ENCODE assay signal across 31 cellular contexts in the genomic region with DNA sequence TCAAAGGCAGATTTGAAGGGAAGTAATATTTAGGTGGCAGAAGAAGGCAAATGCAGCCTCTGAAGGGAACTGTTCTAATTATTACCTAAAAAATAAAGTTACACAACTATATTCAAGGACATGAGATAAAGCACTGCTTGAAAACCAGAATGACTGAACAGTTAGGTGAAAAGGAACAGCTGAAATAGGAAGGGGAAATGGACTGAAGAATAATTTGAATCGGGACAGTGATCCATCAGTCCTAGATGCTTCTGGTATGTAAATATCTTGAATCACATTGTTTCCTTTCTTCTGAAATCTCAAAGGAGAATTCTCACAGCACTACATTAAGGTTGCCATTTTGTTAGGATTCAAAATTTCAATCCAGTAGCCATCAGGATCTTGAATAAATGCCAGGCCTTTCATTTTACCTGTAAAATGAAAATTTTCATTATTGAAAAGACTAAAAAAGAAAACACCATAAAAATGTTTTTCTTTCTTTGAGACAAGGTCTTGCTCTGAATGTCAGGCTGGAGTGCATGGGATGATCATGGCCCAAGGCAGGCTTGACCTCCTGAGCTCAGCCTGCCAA. TPM values are rescaled to one million over a fixed set of nuclear protein-coding genes. Genes with fewer than 3 reads are reported as not detected.
DNase-seq lines count a peak whose midpoint lies in the region; ATAC-seq, FAIRE-seq and TF ChIP-seq lines count a peak whose summit lies in the region.
"Had no signal": no experiment of that assay in that cellular context is flagged by ENCODE, and none has a peak within 500 bp of the region (broad histone marks: within the 10 kb centered on the region; RNA-seq: fewer than 3 reads in every experiment).

No MANE protein-coding gene starts in this region.

- no peak for TF ChIP-seq CTCF in OCI-LY3 (IDR thresholded peaks at IDR 0.05; ENCODE audit: low read depth, low read length)
- TF ChIP-seq CTCF in HepG2 (CRISPR knock-in tag; IDR thresholded peaks at IDR 0.05) = no peak
- no peak for TF ChIP-seq CTCF in tibial nerve (IDR thresholded peaks at IDR 0.05)
- TF ChIP-seq CTCF in breast epithelium (IDR thresholded peaks at IDR 0.05) = no peak

- H3K27me3 Mint-ChIP-seq in activated naive CD4-positive, alpha-beta T cell treated with anti-CD3 and anti-CD28 coated beads, Interleukin-2, amount 50 U/mL, for 24 hours = no peaks in the 10 kb centered on the region

- POLR2A ChIA-PET in HepG2 (lab: Yijun Ruan, JAX) = no interaction called here

- H3K4me1 Mint-ChIP-seq in activated naive CD4-positive, alpha-beta T cell treated with anti-CD3 and anti-CD28 coated beads, Interleukin-2, amount 50 U/mL, for 24 hours = peaks cover 43% of the 10 kb centered on the region

- no TSS peak for BruUV-seq in HepG2 (replicated peaks; lab: Mats Ljungman, UMichigan)

- no peak for DNase-seq in activated naive CD4-positive, alpha-beta T cell treated with anti-CD3 and anti-CD28 coated beads, Interleukin-2, amount 50 U/mL, for 72 hours (ENCODE audit: low spot score in 2 of 2)
- DNase-seq in HepG2 (ENCODE audit: low spot score) (no peak), tibial nerve (ENCODE audit: low spot score in 2 of 2) (no peak), breast epithelium (ENCODE audit: low spot score in 2 of 2) (no peak), substantia nigra (lab: John Stamatoyannopoulos, UW) (no peak), iPS-NIHi11 (ENCODE audit: low spot score) (no peak)
- DNase-seq: activated CD4-positive, alpha-beta T cell treated with anti-CD3 and anti-CD28 coated beads, Interleukin-2, amount 50 U/mL, for 48 hours; activated T-cell treated with anti-CD3 and anti-CD28 coated beads, Interleukin-2, amount 50 U/mL, for 48 hours; adrenal gland; C1 segment of cervical spinal cord; hippocampal formation; mammary epithelial cell; NCI-H1105; NCI-H2029 treated with DMSO at 0.1 percent for 48 hours; NK-92 treated with Interleukin-12 subunit alpha and Interleukin-12 subunit beta, amount 100 ng/mL, for 24 hours; ovary; stimulated activated CD8-positive, alpha-beta memory T cell treated with anti-CD3 and anti-CD28 coated beads, Interleukin-4, amount 100 ng/mL, for 48 hours; testis had no signal

- H3K4me2 ChIP-seq in OCI-LY3 (ENCODE audit: low read length) = peak overlapping the region; percentile 42
- H3K4me2 ChIP-seq in HepG2 (ENCODE audit: low read depth, low read length) = no peak overlapping the region

- no peak overlapping the region for H3K9ac ChIP-seq in OCI-LY3 (ENCODE audit: low read length)
- no peak overlapping the region for H3K9ac ChIP-seq in HepG2 (ENCODE audit: insufficient read depth, low read depth, low read length)

- H3K4me3 Mint-ChIP-seq in activated naive CD4-positive, alpha-beta T cell treated with anti-CD3 and anti-CD28 coated beads, Interleukin-2, amount 50 U/mL, for 24 hours = peak overlapping the region; percentile 4

- peak overlapping the region; percentile 88 for H3K27ac Mint-ChIP-seq in activated naive CD4-positive, alpha-beta T cell treated with anti-CD3 and anti-CD28 coated beads, Interleukin-2, amount 50 U/mL, for 24 hours
- peak overlapping the region in 1 of 2 donors; percentile 44 for H3K27ac Mint-ChIP-seq in activated naive CD4-positive, alpha-beta T cell treated with anti-CD3 and anti-CD28 coated beads, Interleukin-2, amount 50 U/mL, for 72 hours

- H3K4me3 ChIP-seq in OCI-LY3 (ENCODE audit: low read length) (no peak overlapping the region), HepG2 (replicated peaks in 1 of 3; ENCODE audit: insufficient read depth in 1 of 3, low read depth in 2 of 3, low read length in 3 of 3) (no peak overlapping the region), tibial nerve (no peak overlapping the region), breast epithelium (no peak overlapping the region)
- H3K4me3 ChIP-seq: adrenal gland, ovary, right atrium auricular region, SJSA1, testis had no signal

- H3K27ac ChIP-seq in OCI-LY3 (ENCODE audit: low read length) (peak overlapping the region; percentile 58), HepG2 (ENCODE audit: extremely low read length, insufficient read depth, low read length) (no peak overlapping the region), tibial nerve (peak overlapping the region in 3 of 4 donors; percentile 41 to 57 (median 46)), breast epithelium (no peak overlapping the region), substantia nigra (ENCODE audit: low read depth, low read length, poor library complexity, severe bottlenecking) (no peak overlapping the region)
- H3K27ac ChIP-seq: right atrium auricular region, SJSA1 had no signal

- H4K20me1 ChIP-seq in OCI-LY3 (ENCODE audit: insufficient read depth, low read length) (peaks cover 4% of the 10 kb centered on the region; the same call in 1 of the 2 replicates), HepG2 (ENCODE audit: insufficient read depth, low read length) (no peaks in the 10 kb centered on the region)

- no peak for ATAC-seq in activated naive CD4-positive, alpha-beta T cell treated with anti-CD3 and anti-CD28 coated beads, Interleukin-2, amount 50 U/mL, for 72 hours
- no peak for ATAC-seq in HepG2

- H3K9me3 Mint-ChIP-seq in activated naive CD4-positive, alpha-beta T cell treated with anti-CD3 and anti-CD28 coated beads, Interleukin-2, amount 50 U/mL, for 24 hours = no peaks in the 10 kb centered on the region
- peaks cover 3 to 5% of the 10 kb centered on the region in 2 donors for H3K9me3 Mint-ChIP-seq in activated naive CD4-positive, alpha-beta T cell treated with anti-CD3 and anti-CD28 coated beads, Interleukin-2, amount 50 U/mL, for 72 hours

- H3K9me3 ChIP-seq in OCI-LY3 (ENCODE audit: insufficient read depth, low read length) (no peaks in the 10 kb centered on the region), HepG2 (ENCODE audit: low read length) (no peaks in the 10 kb centered on the region), tibial nerve (no peaks in the 10 kb centered on the region), breast epithelium (no peaks in the 10 kb centered on the region)
- H3K9me3 ChIP-seq: adrenal gland, ovary, right atrium auricular region, SJSA1, testis had no signal

- TF ChIP-seq RAD21 in HepG2 (CRISPR knock-in tag; IDR thresholded peaks at IDR 0.05) = no peak

- no peak for FAIRE-seq in HepG2 (lab: Jason Lieb, UNC)
- FAIRE-seq: bronchial epithelial cell, HTR-8/SVneo, keratinocyte, RCC 7860 had no signal

- CTCF ChIA-PET in HepG2 (lab: Yijun Ruan, JAX; ENCODE audit: low intra/inter-chr PET ratio, low total read pairs) = no interaction called here

- no peak overlapping the region for H2AFZ ChIP-seq in OCI-LY3 (ENCODE audit: low read depth, low read length)
- no peak overlapping the region for H2AFZ ChIP-seq in HepG2 (ENCODE audit: low read length)

- no peaks in the 10 kb centered on the region for H3K79me2 ChIP-seq in OCI-LY3 (ENCODE audit: low read length)
- no peaks in the 10 kb centered on the region for H3K79me2 ChIP-seq in HepG2 (ENCODE audit: insufficient read depth, low read length)

- in situ Hi-C loops in HepG2 (cut with HindIII; ENCODE audit: extremely low pct_ligation_motif_present, low pct_unique_long_range_greater_than_20kb) = no loop called here

- H3K4me1 ChIP-seq in OCI-LY3 (ENCODE audit: low read length) (peaks cover 39% of the 10 kb centered on the region), HepG2 (ENCODE audit: insufficient read depth, low read length) (no peaks in the 10 kb centered on the region), tibial nerve (peaks cover 0 to 14% (median 0%) of the 10 kb centered on the region in 4 donors), breast epithelium (no peaks in the 10 kb centered on the region)
- H3K4me1 ChIP-seq: right atrium auricular region, SJSA1 had no signal

- H3K27me3 ChIP-seq in OCI-LY3 (ENCODE audit: low read depth, low read length) (no peaks in the 10 kb centered on the region), HepG2 (ENCODE audit: control insufficient read depth in 1 of 2, insufficient read depth in 2 of 2, low read length in 2 of 2) (no peaks in the 10 kb centered on the region), tibial nerve (no peaks in the 10 kb centered on the region), breast epithelium (no peaks in the 10 kb centered on the region)
- H3K27me3 ChIP-seq: adrenal gland, ovary, right atrium auricular region, SJSA1, testis had no signal

- H3K36me3 Mint-ChIP-seq in activated naive CD4-positive, alpha-beta T cell treated with anti-CD3 and anti-CD28 coated beads, Interleukin-2, amount 50 U/mL, for 24 hours = peaks cover 36% of the 10 kb centered on the region
- peaks cover 39 to 63% of the 10 kb centered on the region in 2 donors for H3K36me3 Mint-ChIP-seq in activated naive CD4-positive, alpha-beta T cell treated with anti-CD3 and anti-CD28 coated beads, Interleukin-2, amount 50 U/mL, for 72 hours

- TF ChIP-seq POLR2A in HepG2 (IDR thresholded peaks at IDR 0.05; ENCODE audit: insufficient read depth in 1 of 2, low read depth in 2 of 2, low read length in 2 of 2) (no peak), tibial nerve (IDR thresholded peaks at IDR 0.05) (no peak), breast epithelium (IDR thresholded peaks at IDR 0.05) (no peak)

- TF ChIP-seq EP300 in HepG2 (IDR thresholded peaks at IDR 0.05; ENCODE audit: low read depth in 2 of 2, low read length in 2 of 2) = no peak
- TF ChIP-seq EP300 in HepG2 (CRISPR knock-in tag; IDR thresholded peaks at IDR 0.05; ENCODE audit: borderline replicate concordance) = no peak
- TF ChIP-seq EP300 in tibial nerve (IDR thresholded peaks at IDR 0.05) = no peak

- peaks cover 45% of the 10 kb centered on the region for H3K36me3 ChIP-seq in OCI-LY3 (replicated peaks; ENCODE audit: low read depth, low read length)
- H3K36me3 ChIP-seq in HepG2 (replicated peaks in 1 of 2; ENCODE audit: control insufficient read depth in 1 of 2, insufficient read depth in 2 of 2, low read length in 2 of 2) = peaks cover 12 to 51% of the 10 kb centered on the region in 2 experiments
- H3K36me3 ChIP-seq in tibial nerve = peaks cover 0 to 61% (median 8%) of the 10 kb centered on the region in 3 donors
- peaks cover 4% of the 10 kb centered on the region for H3K36me3 ChIP-seq in breast epithelium
- H3K36me3 ChIP-seq: ovary had no signal

- WGBS in HepG2 (ENCODE audit: low lambda C conversion rate) = 100% methylated on average over 1 of the region's 1 CpG
- WGBS in tibial nerve, 2 donors = 51 to 62% methylated on average over 1 of the region's 1 CpG

- intact Hi-C loops in HepG2 (cut with micrococcal nuclease; ENCODE audit: unreplicated experiment) = no loop called here
- intact Hi-C loops in breast epithelium (cut with DNase I; ENCODE audit: low total_unique reads) = no loop called here

RNA-seq across cellular contexts. Expression of gene GLO1, which starts 25.9 kb away (rescaled TPM):
- total RNA-seq in activated naive CD4-positive, alpha-beta T cell treated with anti-CD3 and anti-CD28 coated beads, Interleukin-2, amount 50 U/mL, for 72 hours = 100 to 1,000 TPM; 121 to 138 TPM
- total RNA-seq in HepG2 (2016; rRNA removed; fragmentation: Illumina TruSeq; extraction: Trizol) (177 and 282 TPM in 2 replicates), tibial nerve (100 to 1,000 TPM in 2 of 4 donors, 10 to 100 TPM in 2; 69.6 to 118 (median 86.3) TPM), breast epithelium (100 to 1,000 TPM in 1 of 3 donors, 10 to 100 TPM in 2; 59.0 to 113 (median 79.3) TPM)
- total RNA-seq in HepG2 (2016; cell fraction: cytosol; rRNA removed; fragmentation: Illumina TruSeq; extraction: Trizol; ENCODE audit: low read depth) = 25.6 and 26.7 TPM in 2 replicates
- 176 and 303 TPM in 2 replicates for total RNA-seq in HepG2 (2016; cell fraction: insoluble cytoplasmic fraction; rRNA removed; fragmentation: Illumina TruSeq; extraction: Trizol)
- total RNA-seq in HepG2 (2016; cell fraction: membrane; rRNA removed; fragmentation: Illumina TruSeq; extraction: Trizol) = 87.3 and 99.8 TPM in 2 replicates
- 82.3 and 88.7 TPM in 2 replicates for total RNA-seq in HepG2 (2016; cell fraction: nucleus; rRNA removed; fragmentation: Illumina TruSeq; extraction: Trizol)
- polyA plus RNA-seq in HepG2 (2011; rRNA removed) = 55.0 and 77.1 TPM in 2 replicates
- polyA plus RNA-seq in HepG2 (2011; cell fraction: cytosol; rRNA removed) = 36.6 and 63.7 TPM in 2 replicates
- polyA plus RNA-seq in HepG2 (2011; cell fraction: nucleus; rRNA removed) = 8.3 and 11.4 TPM in 2 replicates
- polyA plus RNA-seq in HepG2 (2012) = 99.9 and 146 TPM in 2 replicates
- polyA plus RNA-seq in HepG2 (2016; cell fraction: cytosol; fragmentation: Illumina TruSeq; extraction: Trizol; ENCODE audit: low read depth) = 29.9 and 32.0 TPM in 2 replicates
- polyA plus RNA-seq in HepG2 (2016; cell fraction: insoluble cytoplasmic fraction; fragmentation: Illumina TruSeq; extraction: Trizol; ENCODE audit: low read depth) = 301 and 355 TPM in 2 replicates
- polyA plus RNA-seq in HepG2 (2016; cell fraction: membrane; fragmentation: Illumina TruSeq; extraction: Trizol; ENCODE audit: low read depth) = 81.5 and 87.4 TPM in 2 replicates
- polyA plus RNA-seq in HepG2 (2016; cell fraction: nucleus; fragmentation: Illumina TruSeq; extraction: Trizol; ENCODE audit: insufficient read depth, low read depth) = 112 and 115 TPM in 2 replicates
- 18.4 and 27.9 TPM in 2 replicates for polyA minus RNA-seq in HepG2 (2011; rRNA and poly(A)+ RNA removed; ENCODE audit: low replicate concordance)
- polyA minus RNA-seq in HepG2 (2011; cell fraction: cytosol; rRNA and poly(A)+ RNA removed) = 37.8 and 41.0 TPM in 2 replicates
- 15.6 and 21.0 TPM in 2 replicates for polyA minus RNA-seq in HepG2 (2011; cell fraction: nucleus; rRNA and poly(A)+ RNA removed)

RNA-seq across cellular contexts. Expression of gene BTBD9, which starts 37.3 kb away (rescaled TPM):
- total RNA-seq in activated naive CD4-positive, alpha-beta T cell treated with anti-CD3 and anti-CD28 coated beads, Interleukin-2, amount 50 U/mL, for 72 hours = 10 to 100 TPM; 10.5 to 18.8 TPM
- total RNA-seq in HepG2 (2016; rRNA removed; fragmentation: Illumina TruSeq; extraction: Trizol) = 1.8 and 3.0 TPM in 2 replicates
- 9.0 and 9.2 TPM in 2 replicates for total RNA-seq in HepG2 (2016; cell fraction: cytosol; rRNA removed; fragmentation: Illumina TruSeq; extraction: Trizol; ENCODE audit: low read depth)
- 1.9 and 2.7 TPM in 2 replicates for total RNA-seq in HepG2 (2016; cell fraction: insoluble cytoplasmic fraction; rRNA removed; fragmentation: Illumina TruSeq; extraction: Trizol)
- 6.2 and 6.3 TPM in 2 replicates for total RNA-seq in HepG2 (2016; cell fraction: membrane; rRNA removed; fragmentation: Illumina TruSeq; extraction: Trizol)
- total RNA-seq in HepG2 (2016; cell fraction: nucleus; rRNA removed; fragmentation: Illumina TruSeq; extraction: Trizol) = 3.9 and 4.3 TPM in 2 replicates
- 1.2 TPM in 2 replicates for polyA plus RNA-seq in HepG2 (2011; rRNA removed)
- polyA plus RNA-seq in HepG2 (2011; cell fraction: cytosol; rRNA removed) = 0.43 and 0.58 TPM in 2 replicates
- 1.1 and 1.7 TPM in 2 replicates for polyA plus RNA-seq in HepG2 (2011; cell fraction: nucleus; rRNA removed)
- 0.68 and 0.76 TPM in 2 replicates for polyA plus RNA-seq in HepG2 (2012)
- 0.05 TPM in 2 replicates for polyA plus RNA-seq in HepG2 (2016; cell fraction: cytosol; fragmentation: Illumina TruSeq; extraction: Trizol; ENCODE audit: low read depth)
- polyA plus RNA-seq in HepG2 (2016; cell fraction: insoluble cytoplasmic fraction; fragmentation: Illumina TruSeq; extraction: Trizol; ENCODE audit: low read depth) = 1.0 and 1.4 TPM in 2 replicates
- polyA plus RNA-seq in HepG2 (2016; cell fraction: membrane; fragmentation: Illumina TruSeq; extraction: Trizol; ENCODE audit: low read depth) = 0.11 and 0.13 TPM in 2 replicates
- 0.85 and 1.1 TPM in 2 replicates for polyA plus RNA-seq in HepG2 (2016; cell fraction: nucleus; fragmentation: Illumina TruSeq; extraction: Trizol; ENCODE audit: insufficient read depth, low read depth)
- 4.7 and 8.0 TPM in 2 replicates for polyA minus RNA-seq in HepG2 (2011; rRNA and poly(A)+ RNA removed; ENCODE audit: low replicate concordance)
- polyA minus RNA-seq in HepG2 (2011; cell fraction: cytosol; rRNA and poly(A)+ RNA removed) = 2.0 and 2.2 TPM in 2 replicates
- polyA minus RNA-seq in HepG2 (2011; cell fraction: nucleus; rRNA and poly(A)+ RNA removed) = 18.9 and 26.6 TPM in 2 replicates
- total RNA-seq in tibial nerve = 10 to 100 TPM in 3 of 4 donors, 1 to 10 TPM in 1; 7.5 to 23.9 (median 10.7) TPM
- 10 to 100 TPM; 12.8 to 25.5 (median 19.0) TPM for total RNA-seq in breast epithelium

RNA-seq across cellular contexts. Expression of gene DNAH8, which starts 38.1 kb away (rescaled TPM):
- total RNA-seq in activated naive CD4-positive, alpha-beta T cell treated with anti-CD3 and anti-CD28 coated beads, Interleukin-2, amount 50 U/mL, for 72 hours = 1 to 10 TPM in 1 of 2 donors, not detected in 1; 1.1 TPM
- total RNA-seq in HepG2 (2016; rRNA removed; fragmentation: Illumina TruSeq; extraction: Trizol) = not detected in 2 replicates
- not detected in 2 replicates for total RNA-seq in HepG2 (2016; cell fraction: cytosol; rRNA removed; fragmentation: Illumina TruSeq; extraction: Trizol; ENCODE audit: low read depth)
- not detected in 2 replicates for total RNA-seq in HepG2 (2016; cell fraction: insoluble cytoplasmic fraction; rRNA removed; fragmentation: Illumina TruSeq; extraction: Trizol)
- not detected in 2 replicates for total RNA-seq in HepG2 (2016; cell fraction: membrane; rRNA removed; fragmentation: Illumina TruSeq; extraction: Trizol)
- not detected in 2 replicates for total RNA-seq in HepG2 (2016; cell fraction: nucleus; rRNA removed; fragmentation: Illumina TruSeq; extraction: Trizol)
- polyA plus RNA-seq in HepG2 (2011; rRNA removed) = not detected in 2 replicates
- not detected in 2 replicates for polyA plus RNA-seq in HepG2 (2011; cell fraction: cytosol; rRNA removed)
- polyA plus RNA-seq in HepG2 (2011; cell fraction: nucleus; rRNA removed) = not detected in 2 replicates
- not detected in 2 replicates for polyA plus RNA-seq in HepG2 (2012)
- not detected in 2 replicates for polyA plus RNA-seq in HepG2 (2016; cell fraction: cytosol; fragmentation: Illumina TruSeq; extraction: Trizol; ENCODE audit: low read depth)
- not detected in 2 replicates for polyA plus RNA-seq in HepG2 (2016; cell fraction: insoluble cytoplasmic fraction; fragmentation: Illumina TruSeq; extraction: Trizol; ENCODE audit: low read depth)
- not detected in 2 replicates for polyA plus RNA-seq in HepG2 (2016; cell fraction: membrane; fragmentation: Illumina TruSeq; extraction: Trizol; ENCODE audit: low read depth)
- not detected in 2 replicates for polyA plus RNA-seq in HepG2 (2016; cell fraction: nucleus; fragmentation: Illumina TruSeq; extraction: Trizol; ENCODE audit: insufficient read depth, low read depth)
- polyA minus RNA-seq in HepG2 (2011; rRNA and poly(A)+ RNA removed; ENCODE audit: low replicate concordance) = not detected in 2 replicates
- not detected in 2 replicates for polyA minus RNA-seq in HepG2 (2011; cell fraction: cytosol; rRNA and poly(A)+ RNA removed)
- not detected in 2 replicates for polyA minus RNA-seq in HepG2 (2011; cell fraction: nucleus; rRNA and poly(A)+ RNA removed)
- under 1 TPM in 1 of 4 donors, not detected in 3; 0.22 TPM for total RNA-seq in tibial nerve
- under 1 TPM in 2 of 3 donors, not detected in 1; under 0.01 TPM for total RNA-seq in breast epithelium
- total RNA-seq: adrenal gland, bronchial epithelial cell, dermis microvascular lymphatic vessel endothelial cell, G401, H4, LHCN-M2, NCI-H460, SJSA1 had no signal
- polyA plus RNA-seq: mammary epithelial cell had no signal

Comparison
In these comparisons a context has a peak if more than half of its experiments do, and no peak if none do; other contexts are left out.
1. H3K27ac ChIP-seq: peak in OCI-LY3 (single experiment) and tibial nerve (3 of 4); none in HepG2 (single experiment), breast epithelium (0 of 2) and substantia nigra (single experiment).